ENCODE assay signal across 10 cellular contexts in genomic region chrX:96883608-96884007, GRCh38. TPM values are rescaled to one million over a fixed set of nuclear protein-coding genes. Genes with fewer than 3 reads are reported as not detected.
"Had no signal": no experiment of that assay in that cellular context is flagged by ENCODE, and none has a peak within 500 bp of the region (broad histone marks: within the 10 kb centered on the region; RNA-seq: fewer than 3 reads in every experiment).

Gene RPA4 (plus strand): TSS chrX:96883908. CDS start chrX:96884311, 403 bp downstream.

- FAIRE-seq: HepG2, K562 had no signal

- H2AFZ ChIP-seq: GM23248 had no signal

- H3K27ac ChIP-seq: GM23248, HL-60 had no signal

- ATAC-seq: HepG2, K562 had no signal

- DNase-seq: GM23248, GOT3, H7, HCEC 1CT, KG1 had no signal

- H3K9ac ChIP-seq: GM23248 had no signal

- H3K4me3 ChIP-seq: GM23248, K562 had no signal

RNA-seq across cellular contexts. Expression of gene RPA4, which starts in this region (rescaled TPM):
- total RNA-seq: H4, HT1080, K562 had no signal
- polyA plus RNA-seq: HepG2 had no signal
